ENCODE assay signal across 8 cellular contexts in the genomic region with DNA sequence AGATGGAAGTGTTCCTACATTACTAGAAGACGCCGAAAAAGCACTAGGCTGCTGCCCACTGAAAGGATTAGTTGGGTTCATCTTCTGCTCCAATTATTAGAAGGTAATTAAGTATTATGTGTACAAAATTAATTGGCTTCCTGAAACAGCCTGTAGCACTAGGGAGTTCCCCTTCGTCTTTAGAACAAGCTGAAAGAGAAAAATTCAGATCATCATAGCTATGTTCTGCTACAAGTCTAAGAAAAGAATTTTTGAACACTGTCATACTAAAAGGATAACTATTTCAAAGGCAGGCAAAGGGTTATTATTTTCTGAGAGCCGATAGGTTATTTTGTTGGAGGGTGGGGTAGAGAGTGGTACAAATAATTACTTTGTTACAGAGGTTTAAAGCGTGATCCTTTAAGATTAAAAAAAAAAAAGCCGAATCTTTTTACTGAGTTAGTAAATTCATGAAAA. TPM values are rescaled to one million over a fixed set of nuclear protein-coding genes. Genes with fewer than 3 reads are reported as not detected.
DNase-seq lines count a peak whose midpoint lies in the region; ATAC-seq, FAIRE-seq and TF ChIP-seq lines count a peak whose summit lies in the region.

Gene MCM3AP, minus strand, starts transcription at position 406 of the 456 bp plus-strand sequence. Its CDS starts 325 bp downstream, at position 81.

- WGBS in K562 (ENCODE audit: insufficient coverage, low coverage, missing lambda C conversion rate) = 28% methylated on average over 6 of the region's 6 CpGs

- intact Hi-C loops in T-helper 1 cell treated with Interleukin-12 subunit alpha and Interleukin-12 subunit beta and Interleukin-4 antibody, amounts not matched to agents 30 ng/mL and 1 ng/mL, for 36 hours (cut with micrococcal nuclease) = loop anchor here (1.0 to 5.0 kb wide), 2 partner anchors 32 to 82 kb away; no protein-coding TSS in a partner anchor
- intact Hi-C loops in K562 (cut with micrococcal nuclease) = loop anchor here (5.0 to 10.0 kb wide), 2 partner anchors 140 to 172 kb away; partner anchors contain the start of gene DIP2A

- TF ChIP-seq CTCF in K562 (IDR thresholded peaks at IDR 0.05 in 2 of 3, conservative IDR thresholded peaks at IDR 0.05 in 1 of 3; ENCODE audit: insufficient read depth in 2 of 3, low read depth in 1 of 3, low read length in 3 of 3) = no peak
- no peak for TF ChIP-seq CTCF in subcutaneous adipose tissue (IDR thresholded peaks at IDR 0.05; ENCODE audit: low read depth)

- H3K27ac ChIP-seq in K562 (ENCODE audit: extremely low read depth, low read depth, low read length) (peak within 1 kb of the TSS; percentile 94), layer of hippocampus (ENCODE audit: low read depth, low read length) (peak within 1 kb of the TSS; percentile 97)

- in situ Hi-C loops in K562 (cut with MboI) = no loop called here

- TF ChIP-seq POLR2A in K562 (conservative IDR thresholded peaks at IDR 0.05) = no peak

- no peak for FAIRE-seq in K562 (lab: Jason Lieb, UNC)

- BruUV-seq in K562 (replicated peaks; lab: Mats Ljungman, UMichigan) = no TSS peak

- peaks cover 11% of the 10 kb centered on the region; the same call in 1 of the 2 replicates for H3K9me3 ChIP-seq in K562 (replicated peaks; ENCODE audit: control insufficient read depth, insufficient read depth, low read depth, low read length)

- no peak for TF ChIP-seq RAD21 in K562 (CRISPR knock-in tag; conservative IDR thresholded peaks at IDR 0.05 in 1 of 2, IDR thresholded peaks at IDR 0.05 in 1 of 2)

- no peak for TF ChIP-seq EP300 in K562 (IDR thresholded peaks at IDR 0.05; ENCODE audit: low read length)

- peaks cover 3% of the 10 kb centered on the region for H3K9me1 ChIP-seq in K562 (ENCODE audit: control insufficient read depth, insufficient read depth, low read length)

- H3K4me3 ChIP-seq in K562 = peak within 1 kb of the TSS; percentile 74

- no peaks in the 10 kb centered on the region for H3K27me3 ChIP-seq in K562 (ENCODE audit: control insufficient read depth in 2 of 2, insufficient read depth in 2 of 2, low read length in 2 of 2)
- H3K27me3 ChIP-seq in layer of hippocampus (ENCODE audit: control insufficient read depth, insufficient read depth, low read length) = no peaks in the 10 kb centered on the region

- H3K36me3 ChIP-seq in K562 (ENCODE audit: control insufficient read depth, insufficient read depth, low read length) = peaks cover 47% of the 10 kb centered on the region

- H2AFZ ChIP-seq in K562 (ENCODE audit: low read depth, low read length) = peak within 1 kb of the TSS; percentile 86

- peaks cover 67% of the 10 kb centered on the region for H3K79me2 ChIP-seq in K562 (ENCODE audit: control insufficient read depth, insufficient read depth, low read length)

- H4K20me1 ChIP-seq in K562 (replicated peaks; ENCODE audit: control insufficient read depth, insufficient read depth, low read length) = 0 out of 2 replicates have a peak, but pooled peaks cover 2% of the 10 kb centered on the region

- POLR2A ChIA-PET in K562 (lab: Yijun Ruan, JAX) = interaction anchor here (0.8 to 2.5 kb wide), 8 partner anchors 10 to 40 kb away, joined by 3 to 6 read pairs (median 3); no protein-coding TSS in a partner anchor

- H3K4me2 ChIP-seq in K562 (ENCODE audit: insufficient read depth, low read length) = peak within 1 kb of the TSS; percentile 93

- no peak for DNase-seq in T-helper 1 cell
- DNase-seq in K562 (ENCODE audit: extremely low read depth in 1 of 4, low spot score in 3 of 4) = no peak
- no peak for DNase-seq in stimulated activated CD4-positive, alpha-beta T cell treated with anti-CD3 and anti-CD28 coated beads, Interleukin-1b, Interleukin-23, amount 100 ng/mL, for 48 hours

- CTCF ChIA-PET in K562 (lab: Yijun Ruan, JAX; ENCODE audit: low intra/inter-chr PET ratio) = interaction anchor here (1.6 kb wide), 1 partner anchor 138 kb away, joined by 9 read pairs; no protein-coding TSS in a partner anchor

- H3K9ac ChIP-seq in K562 (ENCODE audit: insufficient read depth in 1 of 2, low read depth in 2 of 2, low read length in 2 of 2) = peak within 1 kb of the TSS; percentile 94 to 97

- H3K4me1 ChIP-seq in K562 (replicated peaks in 1 of 2; ENCODE audit: control insufficient read depth in 2 of 2, insufficient read depth in 2 of 2, low read length in 2 of 2) = peaks cover 18 to 23% of the 10 kb centered on the region in 2 experiments

- ATAC-seq in K562 = no peak
- ATAC-seq in HG02678 (IDR thresholded peaks at IDR 0.05; ENCODE audit: unreplicated experiment) = no peak
- ATAC-seq in GM21515 (IDR thresholded peaks at IDR 0.05; ENCODE audit: unreplicated experiment) = no peak

TF ChIP-seq in K562, 482 proteins besides CTCF, POLR2A, EP300 and RAD21 (continues in another document):
- TF ChIP-seq CSDE1 (IDR thresholded peaks at IDR 0.05) (0 out of 4 replicates have a peak, but pooled peaks of 1 of the 2 experiments have one; percentile 7), THRAP3 (IDR thresholded peaks at IDR 0.05; ENCODE audit: borderline replicate concordance) (peak; percentile 71; the same call in 1 of the 2 replicates), EZH2 (IDR thresholded peaks at IDR 0.05; ENCODE audit: borderline replicate concordance, low read depth, low read length) (no peak), AFF1 (IDR thresholded peaks at IDR 0.05; ENCODE audit: low read depth in 1 of 2, partially characterized antibody in 2 of 2) (peak in 1 of 2 experiments; percentile 37), PURB (CRISPR knock-in tag; IDR thresholded peaks at IDR 0.05; ENCODE audit: low read depth) (no peak), CBX8 (IDR thresholded peaks at IDR 0.05; ENCODE audit: borderline replicate concordance, extremely low read depth, low read depth, low read length, poor library complexity, severe bottlenecking) (no peak), ZFP30 (CRISPR knock-in tag; IDR thresholded peaks at IDR 0.05; ENCODE audit: borderline replicate concordance) (no peak)
- TF ChIP-seq, protein P1, sequence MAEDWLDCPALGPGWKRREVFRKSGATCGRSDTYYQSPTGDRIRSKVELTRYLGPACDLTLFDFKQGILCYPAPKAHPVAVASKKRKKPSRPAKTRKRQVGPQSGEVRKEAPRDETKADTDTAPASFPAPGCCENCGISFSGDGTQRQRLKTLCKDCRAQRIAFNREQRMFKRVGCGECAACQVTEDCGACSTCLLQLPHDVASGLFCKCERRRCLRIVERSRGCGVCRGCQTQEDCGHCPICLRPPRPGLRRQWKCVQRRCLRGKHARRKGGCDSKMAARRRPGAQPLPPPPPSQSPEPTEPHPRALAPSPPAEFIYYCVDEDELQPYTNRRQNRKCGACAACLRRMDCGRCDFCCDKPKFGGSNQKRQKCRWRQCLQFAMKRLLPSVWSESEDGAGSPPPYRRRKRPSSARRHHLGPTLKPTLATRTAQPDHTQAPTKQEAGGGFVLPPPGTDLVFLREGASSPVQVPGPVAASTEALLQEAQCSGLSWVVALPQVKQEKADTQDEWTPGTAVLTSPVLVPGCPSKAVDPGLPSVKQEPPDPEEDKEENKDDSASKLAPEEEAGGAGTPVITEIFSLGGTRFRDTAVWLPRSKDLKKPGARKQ (CRISPR knock-in tag; IDR thresholded peaks at IDR 0.05) = 0 out of 2 replicates have a peak, but pooled peaks have one; percentile 6

RNA-seq across cellular contexts. Expression of gene MCM3AP, which starts in this region (rescaled TPM):
- 106 and 114 TPM in 2 replicates for total RNA-seq in T-helper 1 cell treated with Interleukin-12 subunit alpha and Interleukin-12 subunit beta and Interleukin-4 antibody, amounts not matched to agents 30 ng/mL and 1 ng/mL, for 36 hours
- total RNA-seq in K562 (2011; cell fraction: chromatin; rRNA removed; ENCODE audit: low replicate concordance) = 521 and 755 TPM in 2 replicates
- 321 and 328 TPM in 2 replicates for total RNA-seq in K562 (2011; cell fraction: nucleolus; rRNA removed)
- 365 and 369 TPM in 2 replicates for total RNA-seq in K562 (2011; cell fraction: nucleoplasm; rRNA removed)
- 98.9 and 106 TPM in 2 replicates for total RNA-seq in K562 (2014; rRNA removed)
- total RNA-seq in K562 (2014; rRNA removed; fragmentation: Illumina TruSeq; extraction: Trizol) = 69.2 and 73.1 TPM in 2 replicates
- total RNA-seq in K562 (2015; rRNA removed; fragmentation: Illumina TruSeq; extraction: Trizol) = 65.1 and 80.9 TPM in 2 replicates
- total RNA-seq in K562 (2021) = 154 and 179 TPM in 2 replicates
- 60.4 and 69.6 TPM in 2 replicates for polyA plus RNA-seq in K562 (2011; rRNA removed)
- polyA plus RNA-seq in K562 (2011; cell fraction: cytosol; rRNA removed) = 46.8 and 52.9 TPM in 2 replicates
- polyA plus RNA-seq in K562 (2011; cell fraction: nucleus; rRNA removed) = 172 and 195 TPM in 2 replicates
- polyA plus RNA-seq in K562 (2012) = 67.7 and 73.1 TPM in 2 replicates
- polyA plus RNA-seq in K562 (2014; fragmentation: Illumina TruSeq; extraction: Trizol) = 65.9 and 75.9 TPM in 2 replicates
- 1 to 10 TPM; 6.5 to 9.1 TPM for polyA plus RNA-seq in K562 (2014; fragmentation: Nextera tagmentation; extraction: Ambion mirVana)
- polyA plus RNA-seq in K562 (2014; rRNA removed) = 75.4 and 82.8 TPM in 2 replicates
- 102 and 106 TPM in 2 replicates for polyA minus RNA-seq in K562 (2011; rRNA and poly(A)+ RNA removed)
- 116 and 119 TPM in 2 replicates for polyA minus RNA-seq in K562 (2011; cell fraction: cytosol; rRNA and poly(A)+ RNA removed)
- polyA minus RNA-seq in K562 (2011; cell fraction: nucleus; rRNA and poly(A)+ RNA removed) = 122 and 182 TPM in 2 replicates
- total RNA-seq in subcutaneous adipose tissue = 100 to 1,000 TPM in 2 of 4 donors, 10 to 100 TPM in 2; 55.3 to 170 (median 95.2) TPM
